ENCODE assay signal across 1 cellular context in genomic region chr19:42396542-42397314, GRCh38.
TF ChIP-seq lines count a peak whose summit lies in the region.

No MANE protein-coding gene starts in this region.

TF ChIP-seq in GM12878, 131 proteins besides CTCF, POLR2A, EP300 and RAD21 (continued from another document and continues in another):
- peak; percentile 54; the same call in 1 of the 2 replicates for TF ChIP-seq MAX (IDR thresholded peaks at IDR 0.05; ENCODE audit: low read depth, low read length)
- TF ChIP-seq NR2F1 (conservative IDR thresholded peaks at IDR 0.05), result no peak
- no peak for TF ChIP-seq ESRRA (IDR thresholded peaks at IDR 0.05; ENCODE audit: low read length)
- no peak for TF ChIP-seq RCOR1 (conservative IDR thresholded peaks at IDR 0.05; ENCODE audit: low read depth, low read length)
- no peak for TF ChIP-seq ZSCAN29 (IDR thresholded peaks at IDR 0.05)
- peak; percentile 33; the same call in 1 of the 2 replicates for TF ChIP-seq PRDM15 (CRISPR knock-in tag; IDR thresholded peaks at IDR 0.05)
- TF ChIP-seq RAD51 (IDR thresholded peaks at IDR 0.05), result no peak
- no peak for TF ChIP-seq STAT3 (IDR thresholded peaks at IDR 0.05; ENCODE audit: low read depth, low read length)
- TF ChIP-seq PKNOX1 (IDR thresholded peaks at IDR 0.05), result peak; percentile 99
- no peak for TF ChIP-seq RBBP5 (conservative IDR thresholded peaks at IDR 0.05)
- TF ChIP-seq ZBTB11 (CRISPR knock-in tag; IDR thresholded peaks at IDR 0.05), result no peak
- no peak for TF ChIP-seq NR2C2 (IDR thresholded peaks at IDR 0.05; ENCODE audit: borderline replicate concordance, control insufficient read depth, insufficient read length, low read depth)
- no peak for TF ChIP-seq CBX3 (IDR thresholded peaks at IDR 0.05; ENCODE audit: borderline replicate concordance, low read depth)
- peak; percentile 91 for TF ChIP-seq CEBPZ (IDR thresholded peaks at IDR 0.05; ENCODE audit: low read depth, low read length)
- peak; percentile 94 for TF ChIP-seq IRF3 (IDR thresholded peaks at IDR 0.05)
- TF ChIP-seq TCF12 (IDR thresholded peaks at IDR 0.05; ENCODE audit: low read depth, low read length), result no peak
- TF ChIP-seq ZNF217 (IDR thresholded peaks at IDR 0.05), result no peak
- TF ChIP-seq ZNF687 (IDR thresholded peaks at IDR 0.05), result 0 out of 2 replicates have a peak, but pooled peaks have one; percentile 27
- TF ChIP-seq SMAD5 (IDR thresholded peaks at IDR 0.05; ENCODE audit: low read depth), result peak; percentile 75; the same call in 1 of the 2 replicates
- TF ChIP-seq ASH2L (IDR thresholded peaks at IDR 0.05; ENCODE audit: borderline replicate concordance, low read depth), result no peak
- TF ChIP-seq CREM (IDR thresholded peaks at IDR 0.05; ENCODE audit: low read depth), result peak; percentile 91
- TF ChIP-seq E2F4 (IDR thresholded peaks at IDR 0.05; ENCODE audit: low read depth, low read length), result peak; percentile 84
- TF ChIP-seq E2F8 (IDR thresholded peaks at IDR 0.05; ENCODE audit: low read depth, partially characterized antibody), result no peak
- peak; percentile 49 for TF ChIP-seq IKZF1 (conservative IDR thresholded peaks at IDR 0.05)
- TF ChIP-seq SRF (IDR thresholded peaks at IDR 0.05; ENCODE audit: low read depth in 2 of 2, low read length in 2 of 2), result no peak
- TF ChIP-seq FOS (IDR thresholded peaks at IDR 0.05; ENCODE audit: borderline replicate concordance, extremely low read depth, insufficient read length), result peak; percentile 93
- no peak for TF ChIP-seq ZZZ3 (IDR thresholded peaks at IDR 0.05; ENCODE audit: control insufficient read depth, insufficient read length, low read depth)
- no peak for TF ChIP-seq SREBF1 (IDR thresholded peaks at IDR 0.05; ENCODE audit: low read length)
- TF ChIP-seq BCL11A (IDR thresholded peaks at IDR 0.05; ENCODE audit: low read depth, low read length), result no peak
- TF ChIP-seq LARP7 (IDR thresholded peaks at IDR 0.05), result peak; percentile 34; the same call in 1 of the 2 replicates
- TF ChIP-seq ATF7 (IDR thresholded peaks at IDR 0.05; ENCODE audit: low read depth), result peak; percentile 100
- TF ChIP-seq BCL3 (IDR thresholded peaks at IDR 0.05; ENCODE audit: borderline replicate concordance, insufficient read depth, low read depth, low read length, poor library complexity, severe bottlenecking), result no peak
- TF ChIP-seq HCFC1 (IDR thresholded peaks at IDR 0.05; ENCODE audit: low read length), result peak; percentile 25; the same call in 1 of the 2 replicates
- TF ChIP-seq RUNX3 (IDR thresholded peaks at IDR 0.05; ENCODE audit: low read length), result no peak
